In the genomic region with DNA sequence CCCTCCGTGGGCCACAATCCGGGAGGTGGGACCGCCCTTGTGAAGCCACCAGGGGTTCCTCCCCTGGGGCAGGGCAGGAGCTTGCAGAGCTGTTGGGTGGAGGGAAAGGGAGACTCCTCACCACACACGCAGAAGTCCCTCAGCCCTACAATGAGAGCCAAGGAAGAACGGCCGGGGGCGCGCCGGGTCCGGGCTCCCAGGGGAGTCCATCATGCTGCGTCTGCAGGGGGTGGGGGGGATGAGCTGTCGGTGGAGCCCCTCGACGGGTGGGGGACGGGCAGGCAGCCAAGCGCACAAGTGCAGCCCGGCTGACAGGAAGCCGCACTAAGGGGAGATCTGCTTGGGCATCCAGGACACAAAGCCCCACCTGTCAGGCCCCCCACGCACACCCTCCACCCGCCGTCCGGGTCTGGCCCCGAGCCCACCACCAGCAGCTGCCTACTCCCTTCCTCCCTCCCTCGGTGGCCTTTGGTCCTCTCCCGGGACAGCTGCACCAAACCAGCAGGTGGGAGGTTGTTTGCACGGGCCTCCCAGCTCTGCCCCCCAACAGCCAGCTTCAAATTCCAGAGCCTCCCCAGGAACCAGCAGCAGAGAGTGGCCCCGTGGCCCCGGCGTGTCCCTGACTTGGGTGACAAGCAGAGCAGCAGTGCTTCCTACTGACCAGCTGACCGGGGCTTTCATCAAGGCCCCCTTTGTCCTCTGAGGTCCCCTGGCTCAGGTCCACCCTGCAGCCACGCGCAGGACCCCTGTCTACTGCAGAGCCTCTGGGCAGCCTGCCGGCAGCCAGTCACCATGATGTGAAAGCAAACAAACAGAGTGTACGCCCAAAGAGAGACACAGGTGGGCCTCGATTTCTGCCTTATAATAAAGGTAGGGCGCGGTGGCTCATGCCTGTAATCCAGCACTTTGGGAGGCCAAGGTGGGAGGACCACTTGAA, we compare ENCODE assay signal across 1 cellular context.
A peak's percentile ranks its signal among the peaks of the same experiment; 100 is the strongest.
TF ChIP-seq lines count a peak whose summit lies in the region.

No MANE protein-coding gene starts in this region.

TF ChIP-seq in HepG2, 621 proteins besides CTCF, POLR2A, EP300 and RAD21 (continued from another document and continues in another):
- TF ChIP-seq, protein P1, sequence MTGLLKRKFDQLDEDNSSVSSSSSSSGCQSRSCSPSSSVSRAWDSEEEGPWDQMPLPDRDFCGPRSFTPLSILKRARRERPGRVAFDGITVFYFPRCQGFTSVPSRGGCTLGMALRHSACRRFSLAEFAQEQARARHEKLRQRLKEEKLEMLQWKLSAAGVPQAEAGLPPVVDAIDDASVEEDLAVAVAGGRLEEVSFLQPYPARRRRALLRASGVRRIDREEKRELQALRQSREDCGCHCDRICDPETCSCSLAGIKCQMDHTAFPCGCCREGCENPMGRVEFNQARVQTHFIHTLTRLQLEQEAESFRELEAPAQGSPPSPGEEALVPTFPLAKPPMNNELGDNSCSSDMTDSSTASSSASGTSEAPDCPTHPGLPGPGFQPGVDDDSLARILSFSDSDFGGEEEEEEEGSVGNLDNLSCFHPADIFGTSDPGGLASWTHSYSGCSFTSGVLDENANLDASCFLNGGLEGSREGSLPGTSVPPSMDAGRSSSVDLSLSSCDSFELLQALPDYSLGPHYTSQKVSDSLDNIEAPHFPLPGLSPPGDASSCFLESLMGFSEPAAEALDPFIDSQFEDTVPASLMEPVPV (CRISPR knock-in tag; IDR thresholded peaks at IDR 0.05) = peak; percentile 43
- peak; percentile 41; the same call in 1 of the 2 replicates for TF ChIP-seq FOXK1 (CRISPR knock-in tag; IDR thresholded peaks at IDR 0.05; ENCODE audit: borderline replicate concordance, low read depth)
- TF ChIP-seq, protein P2, sequence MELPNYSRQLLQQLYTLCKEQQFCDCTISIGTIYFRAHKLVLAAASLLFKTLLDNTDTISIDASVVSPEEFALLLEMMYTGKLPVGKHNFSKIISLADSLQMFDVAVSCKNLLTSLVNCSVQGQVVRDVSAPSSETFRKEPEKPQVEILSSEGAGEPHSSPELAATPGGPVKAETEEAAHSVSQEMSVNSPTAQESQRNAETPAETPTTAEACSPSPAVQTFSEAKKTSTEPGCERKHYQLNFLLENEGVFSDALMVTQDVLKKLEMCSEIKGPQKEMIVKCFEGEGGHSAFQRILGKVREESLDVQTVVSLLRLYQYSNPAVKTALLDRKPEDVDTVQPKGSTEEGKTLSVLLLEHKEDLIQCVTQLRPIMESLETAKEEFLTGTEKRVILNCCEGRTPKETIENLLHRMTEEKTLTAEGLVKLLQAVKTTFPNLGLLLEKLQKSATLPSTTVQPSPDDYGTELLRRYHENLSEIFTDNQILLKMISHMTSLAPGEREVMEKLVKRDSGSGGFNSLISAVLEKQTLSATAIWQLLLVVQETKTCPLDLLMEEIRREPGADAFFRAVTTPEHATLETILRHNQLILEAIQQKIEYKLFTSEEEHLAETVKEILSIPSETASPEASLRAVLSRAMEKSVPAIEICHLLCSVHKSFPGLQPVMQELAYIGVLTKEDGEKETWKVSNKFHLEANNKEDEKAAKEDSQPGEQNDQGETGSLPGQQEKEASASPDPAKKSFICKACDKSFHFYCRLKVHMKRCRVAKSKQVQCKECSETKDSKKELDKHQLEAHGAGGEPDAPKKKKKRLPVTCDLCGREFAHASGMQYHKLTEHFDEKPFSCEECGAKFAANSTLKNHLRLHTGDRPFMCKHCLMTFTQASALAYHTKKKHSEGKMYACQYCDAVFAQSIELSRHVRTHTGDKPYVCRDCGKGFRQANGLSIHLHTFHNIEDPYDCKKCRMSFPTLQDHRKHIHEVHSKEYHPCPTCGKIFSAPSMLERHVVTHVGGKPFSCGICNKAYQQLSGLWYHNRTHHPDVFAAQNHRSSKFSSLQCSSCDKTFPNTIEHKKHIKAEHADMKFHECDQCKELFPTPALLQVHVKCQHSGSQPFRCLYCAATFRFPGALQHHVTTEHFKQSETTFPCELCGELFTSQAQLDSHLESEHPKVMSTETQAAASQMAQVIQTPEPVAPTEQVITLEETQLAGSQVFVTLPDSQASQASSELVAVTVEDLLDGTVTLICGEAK (IDR thresholded peaks at IDR 0.05) = no peak
- TF ChIP-seq, protein P2 (CRISPR knock-in tag; IDR thresholded peaks at IDR 0.05) = peak; percentile 19; the same call in 1 of the 2 replicates
- TF ChIP-seq ZNF776 (CRISPR knock-in tag; IDR thresholded peaks at IDR 0.05) = 0 out of 2 replicates have a peak, but pooled peaks have one; percentile 66
- no peak for TF ChIP-seq ZNF274 (CRISPR knock-in tag; IDR thresholded peaks at IDR 0.05)
- peak; percentile 41; the same call in 1 of the 2 replicates for TF ChIP-seq SOX13 (IDR thresholded peaks at IDR 0.05)
- peak in 1 of 2 experiments; percentile 78; a peak in 2 of 4 replicates for TF ChIP-seq SOX13 (CRISPR knock-in tag; conservative IDR thresholded peaks at IDR 0.05 in 1 of 2, IDR thresholded peaks at IDR 0.05 in 1 of 2)
- TF ChIP-seq ZNF7 (CRISPR knock-in tag; IDR thresholded peaks at IDR 0.05) = no peak
- peak; percentile 24; the same call in 1 of the 2 replicates for TF ChIP-seq ZIK1 (CRISPR knock-in tag; IDR thresholded peaks at IDR 0.05; ENCODE audit: borderline replicate concordance, low read depth)
- no peak for TF ChIP-seq ZNF709 (CRISPR knock-in tag; IDR thresholded peaks at IDR 0.05)
- TF ChIP-seq, protein P3, sequence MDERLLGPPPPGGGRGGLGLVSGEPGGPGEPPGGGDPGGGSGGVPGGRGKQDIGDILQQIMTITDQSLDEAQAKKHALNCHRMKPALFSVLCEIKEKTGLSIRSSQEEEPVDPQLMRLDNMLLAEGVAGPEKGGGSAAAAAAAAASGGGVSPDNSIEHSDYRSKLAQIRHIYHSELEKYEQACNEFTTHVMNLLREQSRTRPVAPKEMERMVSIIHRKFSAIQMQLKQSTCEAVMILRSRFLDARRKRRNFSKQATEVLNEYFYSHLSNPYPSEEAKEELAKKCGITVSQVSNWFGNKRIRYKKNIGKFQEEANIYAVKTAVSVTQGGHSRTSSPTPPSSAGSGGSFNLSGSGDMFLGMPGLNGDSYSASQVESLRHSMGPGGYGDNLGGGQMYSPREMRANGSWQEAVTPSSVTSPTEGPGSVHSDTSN (CRISPR knock-in tag; IDR thresholded peaks at IDR 0.05) = no peak
- no peak for TF ChIP-seq MAFF (IDR thresholded peaks at IDR 0.05; ENCODE audit: low read depth, low read length)
- TF ChIP-seq GTF2F1 (IDR thresholded peaks at IDR 0.05; ENCODE audit: low read length) = no peak
- TF ChIP-seq KIAA2018 (CRISPR knock-in tag; IDR thresholded peaks at IDR 0.05; ENCODE audit: borderline replicate concordance) = no peak
- TF ChIP-seq ELF4 (CRISPR knock-in tag; IDR thresholded peaks at IDR 0.05; ENCODE audit: borderline replicate concordance) = no peak
- TF ChIP-seq ZNF781 (CRISPR knock-in tag; IDR thresholded peaks at IDR 0.05; ENCODE audit: borderline replicate concordance, not compliant biosample characterization) = no peak
- TF ChIP-seq, protein P4, sequence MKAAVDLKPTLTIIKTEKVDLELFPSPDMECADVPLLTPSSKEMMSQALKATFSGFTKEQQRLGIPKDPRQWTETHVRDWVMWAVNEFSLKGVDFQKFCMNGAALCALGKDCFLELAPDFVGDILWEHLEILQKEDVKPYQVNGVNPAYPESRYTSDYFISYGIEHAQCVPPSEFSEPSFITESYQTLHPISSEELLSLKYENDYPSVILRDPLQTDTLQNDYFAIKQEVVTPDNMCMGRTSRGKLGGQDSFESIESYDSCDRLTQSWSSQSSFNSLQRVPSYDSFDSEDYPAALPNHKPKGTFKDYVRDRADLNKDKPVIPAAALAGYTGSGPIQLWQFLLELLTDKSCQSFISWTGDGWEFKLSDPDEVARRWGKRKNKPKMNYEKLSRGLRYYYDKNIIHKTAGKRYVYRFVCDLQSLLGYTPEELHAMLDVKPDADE (CRISPR knock-in tag; IDR thresholded peaks at IDR 0.05) = no peak
- TF ChIP-seq YEATS4 (CRISPR knock-in tag; IDR thresholded peaks at IDR 0.05; ENCODE audit: borderline replicate concordance) = peak; percentile 77
- TF ChIP-seq LCORL (IDR thresholded peaks at IDR 0.05) = no peak
- peak; percentile 96 for TF ChIP-seq LCORL (CRISPR knock-in tag; IDR thresholded peaks at IDR 0.05)
- no peak for TF ChIP-seq SP2 (CRISPR knock-in tag; IDR thresholded peaks at IDR 0.05)
- TF ChIP-seq HNF4G (IDR thresholded peaks at IDR 0.05; ENCODE audit: borderline replicate concordance, low read depth, low read length) = peak; percentile 84
- peak; percentile 89; the same call in 1 of the 2 replicates for TF ChIP-seq HNF4G (CRISPR knock-in tag; IDR thresholded peaks at IDR 0.05; ENCODE audit: borderline replicate concordance, low read depth)
- TF ChIP-seq EED (CRISPR knock-in tag; IDR thresholded peaks at IDR 0.05) = no peak
- no peak for TF ChIP-seq SKI (IDR thresholded peaks at IDR 0.05; ENCODE audit: partially characterized antibody)
- no peak for TF ChIP-seq ZNF598 (CRISPR knock-in tag; IDR thresholded peaks at IDR 0.05; ENCODE audit: borderline replicate concordance)
